10 cellular contexts compared by ENCODE assay signal in genomic region chr13:46386426-46386995, GRCh38. TPM values are rescaled to one million over a fixed set of nuclear protein-coding genes. Genes with fewer than 3 reads are reported as not detected.
DNase-seq lines count a peak whose midpoint lies in the region; ATAC-seq and TF ChIP-seq lines count a peak whose summit lies in the region.
"Had no signal": no experiment of that assay in that cellular context is flagged by ENCODE, and none has a peak within 500 bp of the region (broad histone marks: within the 10 kb centered on the region; RNA-seq: fewer than 3 reads in every experiment).

No MANE protein-coding gene starts in this region.

- H3K4me1 ChIP-seq in lung (ENCODE audit: control insufficient read depth in 2 of 2, insufficient read depth in 2 of 2, low read length in 2 of 2) (peaks cover 0 to 2% of the 10 kb centered on the region in 2 donors), transverse colon (peaks cover 8 to 66% (median 31%) of the 10 kb centered on the region in 4 donors)

- H3K27me3 Mint-ChIP-seq in activated T-cell treated with anti-CD3 and anti-CD28 coated beads, Interleukin-2, amount 50 U/mL, for 24 hours = peaks cover 57% of the 10 kb centered on the region

- no peak overlapping the region for H3K27ac Mint-ChIP-seq in activated T-cell treated with anti-CD3 and anti-CD28 coated beads, Interleukin-2, amount 50 U/mL, for 24 hours

- 7 to 9% methylated on average over 34 of the region's 34 CpGs for WGBS in lung, 2 donors
- WGBS in transverse colon (ENCODE audit: low coverage in 1 of 2), 2 donors = 3% methylated on average over 34 of the region's 34 CpGs; no CpG with 5 or more reads in 1 of the 2 donors

- TF ChIP-seq POLR2A in transverse colon (IDR thresholded peaks at IDR 0.05) = no peak

- no peak for TF ChIP-seq EP300 in transverse colon (IDR thresholded peaks at IDR 0.05; ENCODE audit: low read depth)

- H3K36me3 ChIP-seq in brain microvascular endothelial cell (replicated peaks) (no peaks in the 10 kb centered on the region), lung (ENCODE audit: control insufficient read depth in 2 of 2, insufficient read depth in 2 of 2, low read length in 2 of 2) (no peaks in the 10 kb centered on the region), transverse colon (no peaks in the 10 kb centered on the region)

- no peaks in the 10 kb centered on the region for H3K36me3 Mint-ChIP-seq in activated T-cell treated with anti-CD3 and anti-CD28 coated beads, Interleukin-2, amount 50 U/mL, for 24 hours (ENCODE audit: low read depth)

- H3K27ac ChIP-seq in brain microvascular endothelial cell = no peak overlapping the region
- H3K27ac ChIP-seq in lung (ENCODE audit: low read depth in 1 of 2, low read length in 1 of 2) = no peak overlapping the region
- peak overlapping the region; percentile 78 to 86 (median 82) for H3K27ac ChIP-seq in transverse colon
- H3K27ac ChIP-seq: epithelial cell of prostate had no signal

- H3K9me3 ChIP-seq in lung (ENCODE audit: control insufficient read depth in 2 of 2, insufficient read depth in 1 of 2, low read length in 1 of 2) (no peaks in the 10 kb centered on the region), transverse colon (no peaks in the 10 kb centered on the region)

- no peaks in the 10 kb centered on the region for H3K9me3 Mint-ChIP-seq in activated T-cell treated with anti-CD3 and anti-CD28 coated beads, Interleukin-2, amount 50 U/mL, for 24 hours

- H3K27me3 ChIP-seq in brain microvascular endothelial cell (replicated peaks) = peaks cover 16% of the 10 kb centered on the region
- H3K27me3 ChIP-seq in lung (ENCODE audit: control insufficient read depth, insufficient read depth) = peaks cover 5% of the 10 kb centered on the region
- peaks cover 32% of the 10 kb centered on the region for H3K27me3 ChIP-seq in transverse colon

- in situ Hi-C loops in brain microvascular endothelial cell (cut with HindIII; ENCODE audit: low pct_ligation_motif_present, low sequenced_read_pairs) (no loop called here), transverse colon (cut with MboI; ENCODE audit: low pct_ligation_motif_present in 1 of 4, low pct_unique_long_range_greater_than_20kb in 1 of 4, low sequenced_read_pairs in 3 of 4) (no loop called here)

- peak overlapping the region; percentile 82 for H3K4me3 Mint-ChIP-seq in activated T-cell treated with anti-CD3 and anti-CD28 coated beads, Interleukin-2, amount 50 U/mL, for 24 hours

- ATAC-seq in lung (ENCODE audit: insufficient read depth, low FRiP score) = no peak

- no peak for TF ChIP-seq CTCF in brain microvascular endothelial cell (IDR thresholded peaks at IDR 0.05; ENCODE audit: low read depth, low read length, missing control alignments)
- TF ChIP-seq CTCF in lung (IDR thresholded peaks at IDR 0.05; ENCODE audit: control extremely low read depth, extremely low read depth) = no peak
- TF ChIP-seq CTCF in transverse colon (IDR thresholded peaks at IDR 0.05) = no peak

- peak overlapping the region; percentile 50 for H3K4me3 ChIP-seq in brain microvascular endothelial cell (ENCODE audit: low read depth, low read length)
- H3K4me3 ChIP-seq in lung = peak overlapping the region; percentile 8
- H3K4me3 ChIP-seq in transverse colon = peak overlapping the region; percentile 42 to 62 (median 46)

- H3K4me1 Mint-ChIP-seq in activated T-cell treated with anti-CD3 and anti-CD28 coated beads, Interleukin-2, amount 50 U/mL, for 24 hours (ENCODE audit: low read depth) = peaks cover 30% of the 10 kb centered on the region

- intact Hi-C loops in transverse colon (cut with DNase I; ENCODE audit: low total_unique reads) = no loop called here

- no peak for DNase-seq in activated T-cell treated with anti-CD3 and anti-CD28 coated beads, Interleukin-2, amount 50 U/mL, for 24 hours
- no peak for DNase-seq in activated T-cell treated with anti-CD3 and anti-CD28 coated beads, Interleukin-2, amount 50 U/mL, for 48 hours
- DNase-seq in brain microvascular endothelial cell = no peak
- DNase-seq in lung (ENCODE audit: low spot score) = no peak
- DNase-seq in transverse colon = no peak
- no peak for DNase-seq in H4 (ENCODE audit: low spot score)
- no peak for DNase-seq in mesenteric fat pad (ENCODE audit: low spot score)
- no peak for DNase-seq in EL
- DNase-seq: NCI-H2029 treated with DMSO at 0.1 percent for 48 hours had no signal

RNA-seq across cellular contexts. Expression of gene RUBCNL, which starts 0.5 kb away (rescaled TPM):
- 10 to 100 TPM in 1 of 2 donors, 1 to 10 TPM in 1; 5.0 to 11.5 TPM for total RNA-seq in lung
- 1 to 10 TPM; 1.6 to 6.0 TPM for polyA plus RNA-seq in lung
- total RNA-seq in transverse colon = 10 to 100 TPM in 3 of 4 donors, 1 to 10 TPM in 1; 2.8 to 27.2 (median 14.2) TPM
- 0.21 TPM in 1 of 2 replicates, not detected in the other for total RNA-seq in H4 (2014; rRNA removed; shearing (Covaris generic))
- 6.7 TPM for total RNA-seq in mesenteric fat pad

Comparison
In these comparisons a context has a peak if more than half of its experiments do, and no peak if none do; other contexts are left out.
1. H3K27ac ChIP-seq: peak in transverse colon (4 of 4); none in brain microvascular endothelial cell (single experiment) and lung (0 of 2).
2. Peak in every context shown above with its lines, with median percentiles within 50 percentile points of each other: H3K4me3 ChIP-seq.